ENCODE assay signal across 18 cellular contexts in genomic region chr3:102733811-102734574, GRCh38.
DNase-seq lines count a peak whose midpoint lies in the region; ATAC-seq and TF ChIP-seq lines count a peak whose summit lies in the region.
"Had no signal": no experiment of that assay in that cellular context is flagged by ENCODE, and none has a peak within 500 bp of the region (broad histone marks: within the 10 kb centered on the region; RNA-seq: fewer than 3 reads in every experiment).

No MANE protein-coding gene starts in this region.

- no peaks in the 10 kb centered on the region for H3K9me3 ChIP-seq in MM.1S (replicated peaks; ENCODE audit: insufficient read depth, low read length)
- H3K9me3 ChIP-seq: BE2C, vagina had no signal

- H3K36me3 ChIP-seq in MM.1S (replicated peaks; ENCODE audit: insufficient read depth, low read length) (no peaks in the 10 kb centered on the region), brain microvascular endothelial cell (replicated peaks) (no peaks in the 10 kb centered on the region)
- H3K36me3 ChIP-seq: BE2C, esophagus squamous epithelium, vagina had no signal

- no peaks in the 10 kb centered on the region for H3F3A ChIP-seq in MM.1S (ENCODE audit: insufficient read depth, low read length)

- H3K27ac ChIP-seq in MM.1S (ENCODE audit: low read length) = no peak overlapping the region
- H3K27ac ChIP-seq in brain microvascular endothelial cell = no peak overlapping the region
- H3K27ac ChIP-seq: esophagus squamous epithelium, vagina had no signal

- peak; percentile 53 for DNase-seq in GM03348 (ENCODE audit: low spot score)
- DNase-seq in NCI-H526 treated with DMSO at 0.1 percent for 48 hours (lab: John Stamatoyannopoulos, UW) = peak; percentile 9
- DNase-seq in epithelial cell of proximal tubule (ENCODE audit: low read depth) = peak; percentile 20
- peak; percentile 27 for DNase-seq in non-pigmented ciliary epithelial cell (ENCODE audit: low read depth)
- DNase-seq in MM.1S = no peak
- no peak for DNase-seq in stimulated activated CD4-positive, alpha-beta T cell treated with anti-CD3 and anti-CD28 coated beads, Interleukin-12 subunit alpha, Interleukin-12 subunit beta, amount 100 ng/mL, for 4 hours
- no peak for DNase-seq in brain microvascular endothelial cell
- DNase-seq: BE2C, cortex of kidney, esophagus squamous epithelium, Kasumi-1, left cardiac atrium, NCI-H187, NCI-H524 had no signal

- H3K4me2 ChIP-seq in MM.1S (ENCODE audit: low read depth, low read length) = no peak overlapping the region

- no peak for ATAC-seq in activated T-helper 17 cell treated with anti-CD3 and anti-CD28 coated beads, Interleukin-2, amount 50 U/mL, for 72 hours (replicated peaks)

- TF ChIP-seq CTCF in epithelial cell of proximal tubule (conservative IDR thresholded peaks at IDR 0.05; ENCODE audit: low read depth, low read length) = no peak
- TF ChIP-seq CTCF in MM.1S (IDR thresholded peaks at IDR 0.05; ENCODE audit: low read length) = no peak
- TF ChIP-seq CTCF in brain microvascular endothelial cell (IDR thresholded peaks at IDR 0.05; ENCODE audit: low read depth, low read length, missing control alignments) = no peak

- H3K27me3 Mint-ChIP-seq in activated T-helper 17 cell treated with anti-CD3 and anti-CD28 coated beads, Interleukin-2, amount 50 U/mL, for 72 hours = no peaks in the 10 kb centered on the region
- H3K27me3 Mint-ChIP-seq: progenitor cell of endocrine pancreas had no signal

- H3K27ac Mint-ChIP-seq in activated T-helper 17 cell treated with anti-CD3 and anti-CD28 coated beads, Interleukin-2, amount 50 U/mL, for 72 hours = no peak overlapping the region
- H3K27ac Mint-ChIP-seq: activated T-helper 2 cell treated with anti-CD3 and anti-CD28 coated beads, Interferon-gamma antibody, Interleukin-2, Interleukin-4, amounts not matched to agents 10 μg/mL and 5 μg/mL and 100 μg/mL, durations not matched to agents 14 hours and 24 hours and 36 hours; progenitor cell of endocrine pancreas had no signal

- no peaks in the 10 kb centered on the region for H3K9me2 ChIP-seq in MM.1S (replicated peaks; ENCODE audit: insufficient read depth, low read length)

- H3K4me3 ChIP-seq in epithelial cell of proximal tubule (ENCODE audit: low read depth, low read length) (no peak overlapping the region), MM.1S (ENCODE audit: low read length) (no peak overlapping the region), brain microvascular endothelial cell (ENCODE audit: low read depth, low read length) (no peak overlapping the region)
- H3K4me3 ChIP-seq: esophagus squamous epithelium, vagina had no signal

- H3K9me3 Mint-ChIP-seq in activated T-helper 17 cell treated with anti-CD3 and anti-CD28 coated beads, Interleukin-2, amount 50 U/mL, for 72 hours = no peaks in the 10 kb centered on the region
- H3K9me3 Mint-ChIP-seq: activated T-helper 2 cell treated with anti-CD3 and anti-CD28 coated beads, Interferon-gamma antibody, Interleukin-2, Interleukin-4, amounts not matched to agents 10 μg/mL and 5 μg/mL and 100 μg/mL, durations not matched to agents 14 hours and 24 hours and 36 hours had no signal

- H2AFZ ChIP-seq in MM.1S (ENCODE audit: low read length) = no peak overlapping the region

- in situ Hi-C loops in brain microvascular endothelial cell (cut with HindIII; ENCODE audit: low pct_ligation_motif_present, low sequenced_read_pairs) = no loop called here

- H3K79me2 ChIP-seq in MM.1S (ENCODE audit: low read length) = no peaks in the 10 kb centered on the region

- H3K4me3 Mint-ChIP-seq in activated T-helper 17 cell treated with anti-CD3 and anti-CD28 coated beads, Interleukin-2, amount 50 U/mL, for 72 hours = no peak overlapping the region

- no peak overlapping the region for H3K9ac ChIP-seq in MM.1S (ENCODE audit: low read length)

- H3K4me1 Mint-ChIP-seq in activated T-helper 17 cell treated with anti-CD3 and anti-CD28 coated beads, Interleukin-2, amount 50 U/mL, for 72 hours = peaks cover 7% of the 10 kb centered on the region

- no peaks in the 10 kb centered on the region for H3K4me1 ChIP-seq in MM.1S (ENCODE audit: low read length)
- H3K4me1 ChIP-seq: esophagus squamous epithelium, vagina had no signal

- H3K27me3 ChIP-seq in MM.1S (replicated peaks; ENCODE audit: insufficient read depth, low read length) (no peaks in the 10 kb centered on the region), brain microvascular endothelial cell (replicated peaks) (no peaks in the 10 kb centered on the region)
- H3K27me3 ChIP-seq: BE2C, esophagus squamous epithelium, vagina had no signal

- H3K36me3 Mint-ChIP-seq in activated T-helper 17 cell treated with anti-CD3 and anti-CD28 coated beads, Interleukin-2, amount 50 U/mL, for 72 hours (ENCODE audit: low read depth) = no peaks in the 10 kb centered on the region

- no peaks in the 10 kb centered on the region for H4K20me1 ChIP-seq in MM.1S (ENCODE audit: insufficient read depth, low read length)

Comparison
In these comparisons a context has a peak if more than half of its experiments do, and no peak if none do; other contexts are left out.
1. DNase-seq: peak in GM03348 (single experiment), NCI-H526 treated with DMSO at 0.1 percent for 48 hours (single experiment), epithelial cell of proximal tubule (single experiment) and non-pigmented ciliary epithelial cell (single experiment); none in MM.1S (single experiment), stimulated activated CD4-positive, alpha-beta T cell treated with anti-CD3 and anti-CD28 coated beads, Interleukin-12 subunit alpha, Interleukin-12 subunit beta, amount 100 ng/mL, for 4 hours (single experiment) and brain microvascular endothelial cell (single experiment).